In the genomic region with DNA sequence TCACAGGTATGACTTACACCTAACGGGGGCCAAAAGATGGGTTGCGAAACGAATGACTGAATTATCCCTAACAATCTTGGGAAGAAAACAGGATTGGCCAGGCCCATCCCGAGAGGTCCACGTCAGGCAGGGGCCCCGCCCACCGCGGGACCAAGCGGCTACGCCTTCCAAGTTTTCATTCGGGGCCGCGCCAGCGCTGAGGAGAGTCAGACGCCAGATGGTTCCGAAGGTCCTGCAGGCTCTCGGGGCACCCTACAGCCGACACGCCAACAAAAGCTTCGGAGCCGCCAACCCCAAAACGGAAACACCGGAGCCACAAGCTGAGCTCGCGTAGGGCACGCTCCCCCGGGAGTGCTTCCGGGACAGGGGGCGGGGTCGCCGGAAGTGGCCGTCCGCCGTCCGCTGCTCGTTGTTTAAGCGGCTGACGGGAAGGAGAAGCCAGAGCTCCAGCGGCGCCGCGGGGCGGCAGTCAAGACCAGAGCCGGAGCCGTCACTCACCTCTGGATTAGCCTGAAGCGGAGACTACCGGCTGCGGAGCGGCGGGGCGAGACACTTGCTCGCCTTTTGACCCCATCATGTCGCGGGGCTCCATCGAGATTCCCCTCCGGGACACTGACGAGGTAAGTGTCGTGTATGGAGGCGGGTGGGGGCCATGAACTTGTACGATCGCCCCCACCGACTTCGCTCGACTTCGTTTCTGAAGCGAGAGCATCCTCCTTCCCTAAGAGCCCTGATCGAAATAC, we compare ENCODE assay signal across 8 cellular contexts. TPM values are rescaled to one million over a fixed set of nuclear protein-coding genes. Genes with fewer than 3 reads are reported as not detected.
DNase-seq lines count a peak whose midpoint lies in the region; ATAC-seq and TF ChIP-seq lines count a peak whose summit lies in the region.

A gene (plus strand): TSS at position 409 of the 743 bp plus-strand sequence. CDS start 167 bp downstream, at position 576.

- peak within 1 kb of the TSS; percentile 51 for H3K9ac ChIP-seq in fibroblast of lung (ENCODE audit: insufficient read depth, low read length)

- no peaks in the 10 kb centered on the region for H4K20me1 ChIP-seq in fibroblast of lung (ENCODE audit: control insufficient read depth, extremely low read depth, insufficient read depth, low read length)

- ATAC-seq in activated T-helper 17 cell treated with anti-CD3 and anti-CD28 coated beads, Interleukin-2, amount 50 U/mL, for 72 hours (replicated peaks), result peak; percentile 97
- peak; percentile 90 to 93 for ATAC-seq in naive thymus-derived CD8-positive, alpha-beta T cell

- no peaks in the 10 kb centered on the region for H3K9me3 Mint-ChIP-seq in activated T-helper 17 cell treated with anti-CD3 and anti-CD28 coated beads, Interleukin-2, amount 50 U/mL, for 72 hours
- no peaks in the 10 kb centered on the region for H3K9me3 Mint-ChIP-seq in naive thymus-derived CD8-positive, alpha-beta T cell

- peak within 1 kb of the TSS; percentile 94 for H3K27ac Mint-ChIP-seq in activated T-helper 17 cell treated with anti-CD3 and anti-CD28 coated beads, Interleukin-2, amount 50 U/mL, for 72 hours
- peak within 1 kb of the TSS; percentile 94 to 98 (median 95) for H3K27ac Mint-ChIP-seq in naive thymus-derived CD8-positive, alpha-beta T cell

- peak within 1 kb of the TSS; percentile 68 for H2AFZ ChIP-seq in fibroblast of lung (ENCODE audit: low read length)

- H3K4me2 ChIP-seq in fibroblast of lung (ENCODE audit: extremely low read depth, insufficient read depth, low read length), result peak within 1 kb of the TSS; percentile 96

- peaks cover 2% of the 10 kb centered on the region for H3K4me1 ChIP-seq in fibroblast of lung (ENCODE audit: control insufficient read depth, extremely low read depth, insufficient read depth, low read length)

- peak within 1 kb of the TSS; percentile 96 for H3K4me3 Mint-ChIP-seq in activated T-helper 17 cell treated with anti-CD3 and anti-CD28 coated beads, Interleukin-2, amount 50 U/mL, for 72 hours
- peak within 1 kb of the TSS; percentile 93 to 97 (median 96) for H3K4me3 Mint-ChIP-seq in naive thymus-derived CD8-positive, alpha-beta T cell

- H3K4me3 ChIP-seq in LNCaP clone FGC (ENCODE audit: low read depth, low read length) (peak within 1 kb of the TSS; percentile 66), fibroblast of lung (replicated peaks in 1 of 4; ENCODE audit: control extremely low read depth in 1 of 4, insufficient read depth in 1 of 4, low read depth in 3 of 4, low read length in 4 of 4) (peak within 1 kb of the TSS; percentile 68 to 89 (median 78))

- no peaks in the 10 kb centered on the region for H3K27me3 Mint-ChIP-seq in activated T-helper 17 cell treated with anti-CD3 and anti-CD28 coated beads, Interleukin-2, amount 50 U/mL, for 72 hours
- H3K27me3 Mint-ChIP-seq in naive thymus-derived CD8-positive, alpha-beta T cell, result no peaks in the 10 kb centered on the region

- no peaks in the 10 kb centered on the region for H3K27me3 ChIP-seq in fibroblast of lung (ENCODE audit: control insufficient read depth, insufficient read depth, low read length)

- H3K36me3 ChIP-seq in fibroblast of lung (ENCODE audit: control insufficient read depth, insufficient read depth, low read length), result peaks cover 8% of the 10 kb centered on the region

- peak within 1 kb of the TSS; percentile 99 for H3K27ac ChIP-seq in RWPE1
- peak within 1 kb of the TSS; percentile 80 for H3K27ac ChIP-seq in fibroblast of lung (ENCODE audit: insufficient read depth, low read length)

- POLR2A ChIA-PET in RWPE1 (lab: Yijun Ruan, JAX; ENCODE audit: low non-redundant PET), result interaction anchor here (0.5 kb wide), 1 partner anchor 1387 kb away, joined by 5 read pairs; no protein-coding TSS in a partner anchor
- POLR2A ChIA-PET in naive thymus-derived CD8-positive, alpha-beta T cell (lab: Charles Lee), result interaction anchor here (0.6 to 3.8 kb wide), 8 partner anchors 15 to 1937 kb away, joined by 3 to 46 read pairs (median 4); a partner anchor contains a TSS

- TF ChIP-seq CTCF in LNCaP clone FGC (IDR thresholded peaks at IDR 0.05; ENCODE audit: control insufficient read depth, extremely low read depth, insufficient read depth), result peak; percentile 39
- TF ChIP-seq CTCF in RWPE1 (conservative IDR thresholded peaks at IDR 0.05; ENCODE audit: low read depth), result peak; percentile 50
- TF ChIP-seq CTCF in fibroblast of lung (conservative IDR thresholded peaks at IDR 0.05 in 1 of 2, IDR thresholded peaks at IDR 0.05 in 1 of 2; ENCODE audit: low read depth in 1 of 2, low read length in 2 of 2), result peak in 1 of 2 donors; percentile 34

- peaks cover 13% of the 10 kb centered on the region for H3K4me1 Mint-ChIP-seq in activated T-helper 17 cell treated with anti-CD3 and anti-CD28 coated beads, Interleukin-2, amount 50 U/mL, for 72 hours
- peaks cover 7 to 32% (median 24%) of the 10 kb centered on the region in 4 donors for H3K4me1 Mint-ChIP-seq in naive thymus-derived CD8-positive, alpha-beta T cell

- DNase-seq in ELF-1 (ENCODE audit: low read depth, low spot score) (peak; percentile 98), GOT3 (lab: John Stamatoyannopoulos, UW) (peak; percentile 65), LNCaP clone FGC (ENCODE audit: low read depth) (peak; percentile 87), RWPE1 (ENCODE audit: low spot score) (peak; percentile 88), fibroblast of lung (ENCODE audit: low read depth in 2 of 2) (peak; percentile 90 to 93)
- peak; percentile 83 to 93 (median 88) for DNase-seq in naive thymus-derived CD8-positive, alpha-beta T cell
- DNase-seq in stimulated activated naive CD4-positive, alpha-beta T cell treated with Interleukin-2 at 50 U/mL for 16 hours (lab: John Stamatoyannopoulos, UW), result peak; percentile 90

- CTCF ChIA-PET in RWPE1 (lab: Yijun Ruan, JAX), result interaction anchor here (1.5 kb wide), 1 partner anchor 345 kb away, joined by 5 read pairs; no protein-coding TSS in a partner anchor

- peaks cover 7% of the 10 kb centered on the region for H3K36me3 Mint-ChIP-seq in activated T-helper 17 cell treated with anti-CD3 and anti-CD28 coated beads, Interleukin-2, amount 50 U/mL, for 72 hours (ENCODE audit: low read depth)
- H3K36me3 Mint-ChIP-seq in naive thymus-derived CD8-positive, alpha-beta T cell, result peaks cover 0 to 30% (median 9%) of the 10 kb centered on the region in 3 donors

- H3K79me2 ChIP-seq in fibroblast of lung (ENCODE audit: control insufficient read depth, insufficient read depth, low read length), result peaks cover 14% of the 10 kb centered on the region

- no peaks in the 10 kb centered on the region for H3K9me3 ChIP-seq in fibroblast of lung (ENCODE audit: control insufficient read depth, insufficient read depth, low read depth, low read length)

RNA-seq across cellular contexts. Expression of the gene that starts here (rescaled TPM):
- total RNA-seq in activated T-helper 17 cell treated with anti-CD3 and anti-CD28 coated beads, Interleukin-2, amount 50 U/mL, for 72 hours, result 10 to 100 TPM; 34.0 to 47.4 TPM
- total RNA-seq in fibroblast of lung, result 33.9 and 41.5 TPM in 2 replicates
- polyA plus RNA-seq in fibroblast of lung, result 20.5 and 22.8 TPM in 2 replicates
- polyA plus RNA-seq in fibroblast of lung (2012), result 35.7 and 36.6 TPM in 2 replicates
- polyA minus RNA-seq in fibroblast of lung (ENCODE audit: low replicate concordance), result 3.3 and 4.3 TPM in 2 replicates
- total RNA-seq in naive thymus-derived CD8-positive, alpha-beta T cell, result 10 to 100 TPM; 58.2 to 66.4 TPM
- 10 to 100 TPM; 53.2 to 66.8 (median 53.7) TPM for polyA plus RNA-seq in naive thymus-derived CD8-positive, alpha-beta T cell

Comparison
In these comparisons a context has a peak if more than half of its experiments do, and no peak if none do; other contexts are left out.
1. Peak in every context shown above with its lines: DNase-seq, ATAC-seq, H3K4me3 ChIP-seq and H3K27ac ChIP-seq.